ENCODE assay signal across 23 cellular contexts in the genomic region with DNA sequence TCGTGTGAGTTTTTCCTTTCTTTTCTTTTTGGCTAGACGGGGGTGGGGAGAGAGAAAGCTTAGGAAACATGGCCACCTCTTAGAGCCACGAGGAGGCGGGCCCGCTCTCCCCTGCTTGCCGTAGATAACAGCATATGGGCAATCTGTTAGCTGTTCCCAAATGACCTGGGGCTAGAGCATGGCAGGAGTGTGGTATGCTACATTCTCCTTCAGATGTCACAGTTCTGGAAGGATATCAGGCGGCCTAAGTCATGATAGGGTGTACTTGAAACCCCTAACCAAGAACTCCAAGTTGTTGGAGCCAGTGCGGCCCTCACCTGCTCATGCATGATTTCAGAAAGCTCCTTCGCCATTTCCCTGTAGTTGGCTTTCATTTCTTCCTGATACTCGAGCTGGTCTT. TPM values are rescaled to one million over a fixed set of nuclear protein-coding genes. Genes with fewer than 3 reads are reported as not detected.
DNase-seq lines count a peak whose midpoint lies in the region; TF ChIP-seq lines count a peak whose summit lies in the region.
"Had no signal": no experiment of that assay in that cellular context is flagged by ENCODE, and none has a peak within 500 bp of the region (broad histone marks: within the 10 kb centered on the region; RNA-seq: fewer than 3 reads in every experiment).

No MANE protein-coding gene starts in this region.

- TF ChIP-seq CTCF in esophagus muscularis mucosa (IDR thresholded peaks at IDR 0.05) = no peak

- no peaks in the 10 kb centered on the region for H3K27me3 ChIP-seq in esophagus muscularis mucosa

- H3K9me3 ChIP-seq in esophagus muscularis mucosa = no peaks in the 10 kb centered on the region
- H3K9me3 ChIP-seq: A549, Caco-2 had no signal

- intact Hi-C loops in esophagus muscularis mucosa (cut with DNase I) = no loop called here
- intact Hi-C loops in posterior vena cava (cut with DNase I) = no loop called here

- TF ChIP-seq POLR2A in esophagus muscularis mucosa (IDR thresholded peaks at IDR 0.05; ENCODE audit: low read depth) = no peak

- H3K27ac ChIP-seq in esophagus muscularis mucosa (replicated peaks in 1 of 4) = no peak overlapping the region
- H3K27ac ChIP-seq: A549, GM23248 had no signal

- TF ChIP-seq EP300 in esophagus muscularis mucosa (IDR thresholded peaks at IDR 0.05) = no peak

- WGBS in esophagus muscularis mucosa = 85% methylated on average over 10 of the region's 10 CpGs

- DNase-seq in DMS79 treated with DMSO at 0.1 percent for 48 hours (lab: John Stamatoyannopoulos, UW) (peak; percentile 81), OCI-M1 (lab: John Stamatoyannopoulos, UW) (peak; percentile 81), esophagus muscularis mucosa (ENCODE audit: extremely low spot score) (peak; percentile 57), posterior vena cava (ENCODE audit: low spot score) (peak; percentile 48), NCI-H526 (lab: John Stamatoyannopoulos, UW) (no peak), NCI-H2029 (lab: John Stamatoyannopoulos, UW) (no peak), Kasumi-1 (lab: John Stamatoyannopoulos, UW) (no peak)
- DNase-seq: AML-193; C1 segment of cervical spinal cord; Caco-2; CD4-positive, alpha-beta memory T cell; DMS 273 treated with DMSO at 0.1 percent for 48 hours; GM23248; H7; KG1; MM.1S; NCI-H2029 treated with DMSO at 0.1 percent for 48 hours; NCI-H226; NCI-H510A treated with DMSO at 0.1 percent for 48 hours; NCI-H748 treated with DMSO at 0.1 percent for 48 hours; PC-3 had no signal

- H3K36me3 ChIP-seq in esophagus muscularis mucosa = peaks cover 65 to 96% (median 77%) of the 10 kb centered on the region in 4 donors

- H3K4me3 ChIP-seq in esophagus muscularis mucosa = no peak overlapping the region
- H3K4me3 ChIP-seq: A549, GM23248 had no signal

- H3K4me1 ChIP-seq in esophagus muscularis mucosa = peaks cover 0 to 2% (median under 1%) of the 10 kb centered on the region in 4 donors
- H3K4me1 ChIP-seq: A549, Caco-2 had no signal

RNA-seq across cellular contexts. Expression of a gene that starts 44.3 kb away (rescaled TPM):
- total RNA-seq in esophagus muscularis mucosa (not detected), posterior vena cava (under 1 TPM in 1 of 2 donors, not detected in 1; 0.19 TPM)
- total RNA-seq: CD4-positive, alpha-beta memory T cell; G401; GM23248 had no signal

Comparison
In these comparisons a context has a peak if more than half of its experiments do, and no peak if none do; other contexts are left out.
1. DNase-seq: peak in DMS79 treated with DMSO at 0.1 percent for 48 hours (single experiment), OCI-M1 (single experiment), esophagus muscularis mucosa (single experiment) and posterior vena cava (single experiment); none in NCI-H526 (0 of 2), NCI-H2029 (single experiment) and Kasumi-1 (0 of 2).